ENCODE assay signal across 16 cellular contexts in genomic region chr9:31013371-31013770, GRCh38.
DNase-seq lines count a peak whose midpoint lies in the region; ATAC-seq and TF ChIP-seq lines count a peak whose summit lies in the region.
"Had no signal": no experiment of that assay in that cellular context is flagged by ENCODE, and none has a peak within 500 bp of the region (broad histone marks: within the 10 kb centered on the region; RNA-seq: fewer than 3 reads in every experiment).

No MANE protein-coding gene starts in this region.

- no peak for TF ChIP-seq CTCF in astrocyte of the spinal cord (IDR thresholded peaks at IDR 0.05; ENCODE audit: low read depth, low read length)

- no peak for ATAC-seq in GM18868 (IDR thresholded peaks at IDR 0.05; ENCODE audit: unreplicated experiment)
- ATAC-seq: CD8-positive, alpha-beta T cell had no signal

- H3K36me3 ChIP-seq in SJCRH30 (no peaks in the 10 kb centered on the region), H7 (replicated peaks; ENCODE audit: control insufficient read depth, insufficient read depth, low read length) (no peaks in the 10 kb centered on the region)
- H3K36me3 ChIP-seq: BLaER1 treated with 17β-estradiol and CSF1 and Interleukin-3, amounts not matched to agents 10 nM and 100 nM had no signal

- DNase-seq in LHCN-M2 (ENCODE audit: low read depth) = peak; percentile 90
- peak in 1 of 2 experiments; percentile 70 for DNase-seq in SJCRH30
- peak; percentile 9 for DNase-seq in astrocyte of the spinal cord (ENCODE audit: low read depth, low spot score)
- no peak for DNase-seq in NCI-H345 treated with DMSO at 0.1 percent for 48 hours (lab: John Stamatoyannopoulos, UW; ENCODE audit: unreplicated experiment)
- no peak for DNase-seq in H7
- DNase-seq: 8988T; ACHN; Caco-2; Calu3; CD4-positive, alpha-beta T cell; CD8-positive, alpha-beta T cell; DMS79 treated with DMSO at 0.1 percent for 48 hours; GF-D8 had no signal

- peak overlapping the region; percentile 52 for H3K27ac ChIP-seq in SJCRH30
- H3K27ac ChIP-seq: BLaER1 treated with 17β-estradiol and CSF1 and Interleukin-3, amounts not matched to agents 10 nM and 100 nM; C4-2B had no signal

- H3K9me3 ChIP-seq in SJCRH30 (replicated peaks) = no peaks in the 10 kb centered on the region
- H3K9me3 ChIP-seq: BLaER1 treated with 17β-estradiol and CSF1 and Interleukin-3, amounts not matched to agents 10 nM and 100 nM had no signal

- in situ Hi-C loops in astrocyte of the spinal cord (cut with HindIII; ENCODE audit: low sequenced_read_pairs) = no loop called here

- H3K4me3 ChIP-seq in SJCRH30 (no peak overlapping the region), astrocyte of the spinal cord (ENCODE audit: low read depth, low read length) (no peak overlapping the region), H7 (ENCODE audit: insufficient read depth, low read depth, low read length) (no peak overlapping the region)
- H3K4me3 ChIP-seq: BLaER1 treated with 17β-estradiol and CSF1 and Interleukin-3, amounts not matched to agents 10 nM and 100 nM had no signal

- peaks cover 12% of the 10 kb centered on the region for H3K4me1 ChIP-seq in SJCRH30
- H3K4me1 ChIP-seq: BLaER1 treated with 17β-estradiol and CSF1 and Interleukin-3, amounts not matched to agents 10 nM and 100 nM; Caco-2 had no signal

- H3K27me3 ChIP-seq in SJCRH30 = no peaks in the 10 kb centered on the region
- H3K27me3 ChIP-seq in H7 (ENCODE audit: control insufficient read depth, insufficient read depth, low read length) = no peaks in the 10 kb centered on the region
- H3K27me3 ChIP-seq: BLaER1 treated with 17β-estradiol and CSF1 and Interleukin-3, amounts not matched to agents 10 nM and 100 nM had no signal

Comparison
In these comparisons a context has a peak if more than half of its experiments do, and no peak if none do; other contexts are left out.
1. DNase-seq: peak in LHCN-M2 (single experiment) and astrocyte of the spinal cord (single experiment); none in NCI-H345 treated with DMSO at 0.1 percent for 48 hours (single experiment) and H7 (single experiment).